In genomic region chr12:87112946-87113345, GRCh38 we compare ENCODE assay signal across 20 cellular contexts.
A peak's percentile ranks its signal among the peaks of the same experiment; 100 is the strongest.
DNase-seq lines count a peak whose midpoint lies in the region; ATAC-seq, FAIRE-seq and TF ChIP-seq lines count a peak whose summit lies in the region.
"Had no signal": no experiment of that assay in that cellular context is flagged by ENCODE, and none has a peak within 500 bp of the region (broad histone marks: within the 10 kb centered on the region; RNA-seq: fewer than 3 reads in every experiment).

No MANE protein-coding gene starts in this region.

- POLR2A ChIA-PET in OCI-LY7 (lab: Charles Lee) = no interaction called here

- no peaks in the 10 kb centered on the region for H3K79me2 ChIP-seq in OCI-LY7 (ENCODE audit: insufficient read depth, low read depth, low read length)

- no peaks in the 10 kb centered on the region for H3K9me3 Mint-ChIP-seq in activated T-cell treated with anti-CD3 and anti-CD28 coated beads, Interleukin-2, amount 50 U/mL, for 4 hours

- H4K20me1 ChIP-seq in OCI-LY7 (ENCODE audit: insufficient read depth, low read length) = no peaks in the 10 kb centered on the region

- no peaks in the 10 kb centered on the region for H3K4me1 ChIP-seq in OCI-LY7 (ENCODE audit: insufficient read depth, low read length, poor library complexity, severe bottlenecking)

- CTCF ChIA-PET in OCI-LY7 (lab: Charles Lee; ENCODE audit: unreplicated experiment) = no interaction called here

- no peaks in the 10 kb centered on the region for H3K4me1 Mint-ChIP-seq in activated T-cell treated with anti-CD3 and anti-CD28 coated beads, Interleukin-2, amount 50 U/mL, for 4 hours (ENCODE audit: low read depth)
- H3K4me1 Mint-ChIP-seq: CD14-positive monocyte had no signal

- H3K9me3 ChIP-seq in OCI-LY7 (ENCODE audit: low read length) = no peaks in the 10 kb centered on the region

- no peaks in the 10 kb centered on the region for H3K9me2 ChIP-seq in OCI-LY7 (ENCODE audit: insufficient read depth, low read length)

- ATAC-seq in activated T-cell treated with anti-CD3 and anti-CD28 coated beads, Interleukin-2, amount 50 U/mL, for 4 hours = no peak
- ATAC-seq: K562 had no signal

- H3K4me3 ChIP-seq in bronchial epithelial cell (ENCODE audit: low read depth, low read length) (no peak overlapping the region), OCI-LY7 (ENCODE audit: low read depth, low read length, poor library complexity, severe bottlenecking) (no peak overlapping the region)
- H3K4me3 ChIP-seq: K562, SK-N-MC had no signal

- H3K27me3 Mint-ChIP-seq in activated T-cell treated with anti-CD3 and anti-CD28 coated beads, Interleukin-2, amount 50 U/mL, for 4 hours (ENCODE audit: low read depth) = no peaks in the 10 kb centered on the region

- H3K4me3 Mint-ChIP-seq in activated T-cell treated with anti-CD3 and anti-CD28 coated beads, Interleukin-2, amount 50 U/mL, for 4 hours = no peak overlapping the region
- H3K4me3 Mint-ChIP-seq: CD14-positive monocyte had no signal

- TF ChIP-seq CTCF in bronchial epithelial cell (IDR thresholded peaks at IDR 0.05; ENCODE audit: insufficient read depth, low read length, severe bottlenecking) (no peak), OCI-LY7 (conservative IDR thresholded peaks at IDR 0.05; ENCODE audit: low read length) (no peak)

- DNase-seq in GM19239 (ENCODE audit: insufficient read length, low spot score) (no peak), HCEC 1CT (peak; percentile 61), NCI-H146 treated with DMSO at 0.1 percent for 48 hours (lab: John Stamatoyannopoulos, UW; ENCODE audit: unreplicated experiment) (peak; percentile 13), bronchial epithelial cell (ENCODE audit: low read depth) (peak; percentile 80), caudate nucleus (lab: John Stamatoyannopoulos, UW) (no peak), GM19238 (ENCODE audit: insufficient read length, low spot score) (no peak), OCI-LY7 (ENCODE audit: low spot score) (no peak)
- DNase-seq in activated T-cell treated with anti-CD3 and anti-CD28 coated beads, Interleukin-2, amount 50 U/mL, for 4 hours = no peak
- DNase-seq: ACHN, AML-193, DMS 273 treated with DMSO at 0.1 percent for 48 hours, NCI-H1436 treated with DMSO at 0.1 percent for 48 hours, NCI-H2227 treated with DMSO at 0.1 percent for 48 hours, NCI-H524, T-helper 1 cell, T1000 had no signal

- H3K36me3 Mint-ChIP-seq in activated T-cell treated with anti-CD3 and anti-CD28 coated beads, Interleukin-2, amount 50 U/mL, for 4 hours (ENCODE audit: insufficient read depth) = no peaks in the 10 kb centered on the region
- H3K36me3 Mint-ChIP-seq: CD14-positive monocyte had no signal

- intact Hi-C loops in OCI-LY7 (cut with micrococcal nuclease; ENCODE audit: unreplicated experiment) = no loop called here

- H3K27ac ChIP-seq in caudate nucleus (ENCODE audit: low read depth, low read length) (no peak overlapping the region), OCI-LY7 (ENCODE audit: low read depth, low read length, poor library complexity, severe bottlenecking) (no peak overlapping the region)
- H3K27ac ChIP-seq: RWPE1, SK-N-MC had no signal

- no TSS peak for BruUV-seq in OCI-LY7 (replicated peaks; lab: Mats Ljungman, UMichigan)

- no peak overlapping the region for H2AFZ ChIP-seq in OCI-LY7 (ENCODE audit: low read length)

- H3K36me3 ChIP-seq in bronchial epithelial cell (ENCODE audit: control insufficient read depth, insufficient read depth, low read length) (no peaks in the 10 kb centered on the region), OCI-LY7 (ENCODE audit: insufficient read depth, low read length) (no peaks in the 10 kb centered on the region)

- no peaks in the 10 kb centered on the region for H3K27me3 ChIP-seq in bronchial epithelial cell (ENCODE audit: control insufficient read depth, insufficient read depth, low read length)

- H3K4me2 ChIP-seq in OCI-LY7 (ENCODE audit: low read length) = no peak overlapping the region

- FAIRE-seq in GM19239 (lab: Jason Lieb, UNC) (peak; percentile 21), bronchial epithelial cell (lab: Jason Lieb, UNC) (no peak)
- FAIRE-seq: K562 had no signal

Comparison
In these comparisons a context has a peak if more than half of its experiments do, and no peak if none do; other contexts are left out.
1. DNase-seq: peak in HCEC 1CT (single experiment), NCI-H146 treated with DMSO at 0.1 percent for 48 hours (single experiment) and bronchial epithelial cell (single experiment); none in GM19239 (single experiment), caudate nucleus (0 of 61), GM19238 (single experiment), OCI-LY7 (single experiment) and activated T-cell treated with anti-CD3 and anti-CD28 coated beads, Interleukin-2, amount 50 U/mL, for 4 hours (single experiment).